ENCODE assay signal across 1 cellular context in genomic region chr15:68559342-68560310, GRCh38.
TF ChIP-seq lines count a peak whose summit lies in the region.

No MANE protein-coding gene starts in this region.

TF ChIP-seq in HEK293, 187 proteins besides CTCF, POLR2A, EP300 and RAD21 (continued from another document):
- peak; percentile 88 for TF ChIP-seq ZNF692 (tag by site-specific recombination; IDR thresholded peaks at IDR 0.05)
- peak; percentile 100 for TF ChIP-seq ZFP37 (tag by site-specific recombination; IDR thresholded peaks at IDR 0.05)
- TF ChIP-seq ZNF404 (tag by site-specific recombination; IDR thresholded peaks at IDR 0.05) = no peak
- no peak for TF ChIP-seq ZNF48 (tag by site-specific recombination; IDR thresholded peaks at IDR 0.05)
- peak; percentile 100 for TF ChIP-seq ZNF335 (tag by site-specific recombination; conservative IDR thresholded peaks at IDR 0.05)
- TF ChIP-seq ZNF292 (tag by site-specific recombination; IDR thresholded peaks at IDR 0.05; ENCODE audit: borderline replicate concordance, low read depth) = no peak
- TF ChIP-seq ZNF530 (tag by site-specific recombination; IDR thresholded peaks at IDR 0.05; ENCODE audit: low read depth) = no peak
- no peak; the same call in 1 of the 2 replicates for TF ChIP-seq ZSCAN16 (tag by site-specific recombination; IDR thresholded peaks at IDR 0.05)
- TF ChIP-seq ZNF426 (tag by site-specific recombination; IDR thresholded peaks at IDR 0.05) = no peak
- no peak for TF ChIP-seq GFI1B (tag by site-specific recombination; IDR thresholded peaks at IDR 0.05)
- TF ChIP-seq ZNF274 (IDR thresholded peaks at IDR 0.05; ENCODE audit: low read length) = no peak
- no peak for TF ChIP-seq ZNF274 (tag by site-specific recombination; IDR thresholded peaks at IDR 0.05; ENCODE audit: borderline replicate concordance)
- TF ChIP-seq ZNF777 (tag by site-specific recombination; IDR thresholded peaks at IDR 0.05; ENCODE audit: borderline replicate concordance) = no peak
- peak; percentile 4; the same call in 1 of the 2 replicates for TF ChIP-seq ZXDB (tag by site-specific recombination; IDR thresholded peaks at IDR 0.05)
- TF ChIP-seq ZNF514 (tag by site-specific recombination; IDR thresholded peaks at IDR 0.05) = no peak
- TF ChIP-seq ZNF19 (tag by site-specific recombination; IDR thresholded peaks at IDR 0.05; ENCODE audit: low read depth) = no peak
- no peak; the same call in 1 of the 2 replicates for TF ChIP-seq ZSCAN18 (tag by site-specific recombination; IDR thresholded peaks at IDR 0.05)
- no peak for TF ChIP-seq ZNF596 (tag by site-specific recombination; IDR thresholded peaks at IDR 0.05)
- peak; percentile 20; the same call in 1 of the 2 replicates for TF ChIP-seq SP3 (tag by site-specific recombination; IDR thresholded peaks at IDR 0.05)
- TF ChIP-seq ZNF792 (tag by site-specific recombination; IDR thresholded peaks at IDR 0.05) = no peak; the same call in 1 of the 2 replicates
- TF ChIP-seq ZNF664 (tag by site-specific recombination; IDR thresholded peaks at IDR 0.05) = no peak
- peak; percentile 100 for TF ChIP-seq ZNF2 (tag by site-specific recombination; IDR thresholded peaks at IDR 0.05)
- no peak for TF ChIP-seq ZNF580 (tag by site-specific recombination; IDR thresholded peaks at IDR 0.05)
- no peak for TF ChIP-seq ZNF248 (tag by site-specific recombination; IDR thresholded peaks at IDR 0.05)
- 0 out of 2 replicates have a peak, but pooled peaks have one; percentile 62 for TF ChIP-seq ZNF121 (tag by site-specific recombination; IDR thresholded peaks at IDR 0.05)
- TF ChIP-seq ZNF24 (tag by site-specific recombination; IDR thresholded peaks at IDR 0.05) = peak; percentile 84
- TF ChIP-seq ZNF223 (tag by site-specific recombination; IDR thresholded peaks at IDR 0.05) = no peak
- peak; percentile 50; the same call in 1 of the 2 replicates for TF ChIP-seq ZNF610 (tag by site-specific recombination; IDR thresholded peaks at IDR 0.05; ENCODE audit: borderline replicate concordance)
- TF ChIP-seq EGR2 (tag by site-specific recombination; IDR thresholded peaks at IDR 0.05; ENCODE audit: low read depth) = no peak
- peak; percentile 56; the same call in 1 of the 2 replicates for TF ChIP-seq ATF2 (tag by site-specific recombination; IDR thresholded peaks at IDR 0.05; ENCODE audit: low read depth)
- TF ChIP-seq ZNF837 (tag by site-specific recombination; IDR thresholded peaks at IDR 0.05) = no peak
- TF ChIP-seq ZBTB48 (tag by site-specific recombination; IDR thresholded peaks at IDR 0.05) = peak; percentile 92
- no peak for TF ChIP-seq ZNF621 (tag by site-specific recombination; IDR thresholded peaks at IDR 0.05)
- TF ChIP-seq GLI2 (tag by site-specific recombination; IDR thresholded peaks at IDR 0.05; ENCODE audit: borderline replicate concordance, low read depth) = no peak
- 0 out of 2 replicates have a peak, but pooled peaks have one; percentile 72 for TF ChIP-seq PRDM2 (tag by site-specific recombination; IDR thresholded peaks at IDR 0.05; ENCODE audit: borderline replicate concordance)
- peak; percentile 57; the same call in 1 of the 2 replicates for TF ChIP-seq ZNF362 (tag by site-specific recombination; IDR thresholded peaks at IDR 0.05)
- TF ChIP-seq ZNF518A (tag by site-specific recombination; conservative IDR thresholded peaks at IDR 0.05; ENCODE audit: low read depth) = 0 out of 2 replicates have a peak, but pooled peaks have one; percentile 39
- TF ChIP-seq ZBTB17 (tag by site-specific recombination; IDR thresholded peaks at IDR 0.05) = peak; percentile 100
